13 cellular contexts compared by ENCODE assay signal in the genomic region with DNA sequence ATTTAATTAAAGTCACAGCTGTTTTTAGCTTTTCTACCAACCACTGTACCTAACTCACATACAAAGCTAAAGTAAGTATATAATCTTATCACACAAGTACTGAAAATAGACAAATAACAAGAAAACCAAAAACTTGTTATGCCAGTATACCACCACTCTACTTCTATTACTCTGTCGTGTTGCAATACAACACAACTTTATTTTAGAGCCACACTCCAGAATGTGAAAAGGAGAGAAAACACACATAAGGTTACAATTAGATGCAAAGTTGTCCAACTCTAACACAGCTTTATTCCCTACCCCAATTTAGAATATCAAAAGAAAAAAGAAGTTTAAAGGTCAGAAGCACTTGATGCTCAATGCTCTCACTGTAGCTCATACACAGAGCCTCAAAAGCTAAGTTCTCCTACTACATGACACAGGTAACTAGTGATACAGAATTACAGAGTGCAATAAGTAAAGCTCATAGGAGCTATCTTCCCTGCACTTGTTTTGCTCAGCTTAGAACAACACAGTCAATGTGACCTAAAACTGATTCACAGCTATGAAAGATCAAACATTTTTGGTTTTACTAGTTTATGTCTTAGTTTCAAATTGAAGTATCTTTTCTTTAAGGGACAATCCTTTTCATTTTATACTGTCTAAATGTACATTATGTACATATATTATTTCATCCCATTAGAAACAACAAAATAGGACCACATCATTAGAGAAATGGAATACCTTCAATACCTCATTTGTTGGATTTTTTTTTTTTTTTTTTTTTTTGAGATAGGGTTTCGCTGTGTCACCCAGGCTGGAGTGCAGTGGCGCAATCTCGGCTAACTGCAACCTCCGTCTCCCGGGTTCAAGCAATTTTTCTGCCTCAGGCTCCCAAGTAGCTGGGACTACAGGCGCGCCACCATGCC. TPM values are rescaled to one million over a fixed set of nuclear protein-coding genes. Genes with fewer than 3 reads are reported as not detected.
A peak's percentile ranks its signal among the peaks of the same experiment; 100 is the strongest.
DNase-seq lines count a peak whose midpoint lies in the region; ATAC-seq and TF ChIP-seq lines count a peak whose summit lies in the region.
"Had no signal": no experiment of that assay in that cellular context is flagged by ENCODE, and none has a peak within 500 bp of the region (broad histone marks: within the 10 kb centered on the region; RNA-seq: fewer than 3 reads in every experiment).

No MANE protein-coding gene starts in this region.

- no peak overlapping the region for H4K8ac ChIP-seq in mesendoderm (ENCODE audit: low read depth, low read length)

- H3K27me3 ChIP-seq in GM23338 (ENCODE audit: insufficient read depth) (no peaks in the 10 kb centered on the region), mesendoderm (ENCODE audit: insufficient read depth, low read length, poor library complexity) (no peaks in the 10 kb centered on the region), suprapubic skin (no peaks in the 10 kb centered on the region)
- H3K27me3 ChIP-seq: tibial artery had no signal

- H3K4me2 ChIP-seq in GM23338 = no peak overlapping the region
- no peak overlapping the region for H3K4me2 ChIP-seq in mesendoderm (ENCODE audit: low read length)

- DNase-seq in NCI-H1092 treated with DMSO at 0.1 percent for 48 hours (lab: John Stamatoyannopoulos, UW) (peak; percentile 50), NCI-H1092 (lab: John Stamatoyannopoulos, UW) (no peak), GM23338 (ENCODE audit: low spot score) (no peak), mesendoderm (peak; percentile 2), mucosa of gallbladder (ENCODE audit: low spot score) (no peak), NCI-H2196 treated with DMSO at 0.1 percent for 48 hours (lab: John Stamatoyannopoulos, UW; ENCODE audit: unreplicated experiment) (no peak), suprapubic skin (ENCODE audit: low spot score in 2 of 2) (no peak)
- DNase-seq: 8988T, H9, NCI-H1694 treated with DMSO at 0.1 percent for 48 hours, tibial artery had no signal

- H4K20me1 ChIP-seq in GM23338 (replicated peaks; ENCODE audit: insufficient read depth) = 0 out of 2 replicates have a peak, but pooled peaks cover 6% of the 10 kb centered on the region

- no peaks in the 10 kb centered on the region for H3K79me1 ChIP-seq in mesendoderm (ENCODE audit: low read length)

- no peak overlapping the region for H3K4me3 ChIP-seq in GM23338
- H3K4me3 ChIP-seq in mesendoderm (ENCODE audit: low read length) = no peak overlapping the region
- no peak overlapping the region for H3K4me3 ChIP-seq in suprapubic skin
- H3K4me3 ChIP-seq: tibial artery had no signal

- no peaks in the 10 kb centered on the region for H3K4me1 ChIP-seq in GM23338 (ENCODE audit: insufficient read depth)
- no peaks in the 10 kb centered on the region for H3K4me1 ChIP-seq in mesendoderm (ENCODE audit: control insufficient read depth, low read depth, low read length)
- peaks cover 21% of the 10 kb centered on the region for H3K4me1 ChIP-seq in suprapubic skin

- H3K4me1 Mint-ChIP-seq in GM23338 = no peaks in the 10 kb centered on the region; the same call in 2 of the 3 replicates
- peaks cover 28% of the 10 kb centered on the region for H3K4me1 Mint-ChIP-seq in activated T-helper 17 cell treated with anti-CD3 and anti-CD28 coated beads, Interleukin-2, amount 50 U/mL, for 72 hours

- peak overlapping the region; percentile 35 for H3K27ac Mint-ChIP-seq in GM23338
- peak overlapping the region; percentile 84 for H3K27ac Mint-ChIP-seq in activated T-helper 17 cell treated with anti-CD3 and anti-CD28 coated beads, Interleukin-2, amount 50 U/mL, for 72 hours
- H3K27ac Mint-ChIP-seq: T-helper 2 cell treated with Interferon-gamma antibody and Interleukin-4, amounts not matched to agents 5 μg/mL and 100 μg/mL, for 36 hours had no signal

- H2BK15ac ChIP-seq in mesendoderm (replicated peaks; ENCODE audit: low read depth) = no peak overlapping the region

- H3K9me3 Mint-ChIP-seq in GM23338 = no peaks in the 10 kb centered on the region
- H3K9me3 Mint-ChIP-seq in activated T-helper 17 cell treated with anti-CD3 and anti-CD28 coated beads, Interleukin-2, amount 50 U/mL, for 72 hours = no peaks in the 10 kb centered on the region
- H3K9me3 Mint-ChIP-seq: H9; T-helper 2 cell treated with Interferon-gamma antibody and Interleukin-4, amounts not matched to agents 5 μg/mL and 100 μg/mL, for 36 hours had no signal

- no peak overlapping the region for H3K4ac ChIP-seq in mesendoderm (ENCODE audit: low read depth, low read length)

- H3K27me3 Mint-ChIP-seq in GM23338 (ENCODE audit: insufficient read depth, low read depth, poor library complexity) = no peaks in the 10 kb centered on the region
- no peaks in the 10 kb centered on the region for H3K27me3 Mint-ChIP-seq in activated T-helper 17 cell treated with anti-CD3 and anti-CD28 coated beads, Interleukin-2, amount 50 U/mL, for 72 hours

- H2AK5ac ChIP-seq in mesendoderm (ENCODE audit: low read length) = no peak overlapping the region

- H3K79me2 ChIP-seq in GM23338 (replicated peaks; ENCODE audit: insufficient read depth) (peaks cover 55% of the 10 kb centered on the region), mesendoderm (ENCODE audit: control insufficient read depth, insufficient read depth, low read length) (no peaks in the 10 kb centered on the region)

- no peak overlapping the region for H2AFZ ChIP-seq in GM23338

- TF ChIP-seq CTCF in GM23338 (conservative IDR thresholded peaks at IDR 0.05; ENCODE audit: low read depth in 2 of 2) (no peak), suprapubic skin (IDR thresholded peaks at IDR 0.05) (no peak)

- no peak overlapping the region for H3K56ac ChIP-seq in mesendoderm (ENCODE audit: low read length)

- H3K23ac ChIP-seq in mesendoderm (ENCODE audit: low read length) = no peak overlapping the region

- H2BK5ac ChIP-seq in mesendoderm (ENCODE audit: low read length) = no peak overlapping the region

- TF ChIP-seq EP300 in suprapubic skin (IDR thresholded peaks at IDR 0.05) = no peak

- H3K9me3 ChIP-seq in suprapubic skin = no peaks in the 10 kb centered on the region
- H3K9me3 ChIP-seq: tibial artery had no signal

- no peak overlapping the region for H3K18ac ChIP-seq in mesendoderm (ENCODE audit: low read length)

- no CpG with 5 or more reads among the region's 8 CpGs for WGBS in mesendoderm (ENCODE audit: extremely low coverage, insufficient coverage, low lambda C conversion rate)
- 67% methylated on average over 8 of the region's 8 CpGs for WGBS in suprapubic skin

- no peak overlapping the region for H4K5ac ChIP-seq in mesendoderm (ENCODE audit: low read length)

- no peak overlapping the region for H2BK120ac ChIP-seq in mesendoderm (ENCODE audit: low read depth, low read length)

- no peak for ATAC-seq in GM23338
- ATAC-seq in activated T-helper 17 cell treated with anti-CD3 and anti-CD28 coated beads, Interleukin-2, amount 50 U/mL, for 72 hours (replicated peaks) = peak; percentile 74

- H3K36me3 Mint-ChIP-seq in GM23338 (ENCODE audit: low read depth) = peaks cover 4% of the 10 kb centered on the region; the same call in 1 of the 3 replicates
- peaks cover 22% of the 10 kb centered on the region for H3K36me3 Mint-ChIP-seq in activated T-helper 17 cell treated with anti-CD3 and anti-CD28 coated beads, Interleukin-2, amount 50 U/mL, for 72 hours (ENCODE audit: low read depth)

- H3F3A ChIP-seq in GM23338 (replicated peaks; ENCODE audit: low read depth) = no peaks in the 10 kb centered on the region

- H3K36me3 ChIP-seq in GM23338 (ENCODE audit: insufficient read depth) = no peaks in the 10 kb centered on the region
- H3K36me3 ChIP-seq in mesendoderm (ENCODE audit: control insufficient read depth, insufficient read depth, low read length) = no peaks in the 10 kb centered on the region
- H3K36me3 ChIP-seq in suprapubic skin = peaks cover 4% of the 10 kb centered on the region
- H3K36me3 ChIP-seq: tibial artery had no signal

- H3K27ac ChIP-seq in GM23338 (ENCODE audit: low read depth) (no peak overlapping the region), mesendoderm (ENCODE audit: low read depth, low read length) (no peak overlapping the region), suprapubic skin (no peak overlapping the region)
- H3K27ac ChIP-seq: tibial artery had no signal

- no peak overlapping the region for H3K9ac ChIP-seq in mesendoderm (ENCODE audit: low read length)

- TF ChIP-seq POLR2A in suprapubic skin (IDR thresholded peaks at IDR 0.05) = no peak

- H3K4me3 Mint-ChIP-seq in GM23338 = no peak overlapping the region
- peak overlapping the region; percentile 79 for H3K4me3 Mint-ChIP-seq in activated T-helper 17 cell treated with anti-CD3 and anti-CD28 coated beads, Interleukin-2, amount 50 U/mL, for 72 hours
- H3K4me3 Mint-ChIP-seq: H9; T-helper 2 cell treated with Interferon-gamma antibody and Interleukin-4, amounts not matched to agents 5 μg/mL and 100 μg/mL, for 36 hours had no signal

- no peaks in the 10 kb centered on the region for H3K9me2 ChIP-seq in GM23338 (ENCODE audit: insufficient read depth)

TF ChIP-seq in GM23338, 12 proteins besides CTCF, POLR2A, EP300 and RAD21 (continues in another document):
- no peak for TF ChIP-seq POLR2AphosphoS5 (IDR thresholded peaks at IDR 0.05; ENCODE audit: low read depth)
- TF ChIP-seq, protein P1, sequence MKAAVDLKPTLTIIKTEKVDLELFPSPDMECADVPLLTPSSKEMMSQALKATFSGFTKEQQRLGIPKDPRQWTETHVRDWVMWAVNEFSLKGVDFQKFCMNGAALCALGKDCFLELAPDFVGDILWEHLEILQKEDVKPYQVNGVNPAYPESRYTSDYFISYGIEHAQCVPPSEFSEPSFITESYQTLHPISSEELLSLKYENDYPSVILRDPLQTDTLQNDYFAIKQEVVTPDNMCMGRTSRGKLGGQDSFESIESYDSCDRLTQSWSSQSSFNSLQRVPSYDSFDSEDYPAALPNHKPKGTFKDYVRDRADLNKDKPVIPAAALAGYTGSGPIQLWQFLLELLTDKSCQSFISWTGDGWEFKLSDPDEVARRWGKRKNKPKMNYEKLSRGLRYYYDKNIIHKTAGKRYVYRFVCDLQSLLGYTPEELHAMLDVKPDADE (IDR thresholded peaks at IDR 0.05) = no peak
- TF ChIP-seq ZNF114 (CRISPR knock-in tag; IDR thresholded peaks at IDR 0.05) = no peak
- no peak for TF ChIP-seq ZNF331 (CRISPR knock-in tag; IDR thresholded peaks at IDR 0.05; ENCODE audit: low read depth)
- TF ChIP-seq NANOG (IDR thresholded peaks at IDR 0.05; ENCODE audit: borderline replicate concordance) = no peak
- no peak for TF ChIP-seq EZH2 (IDR thresholded peaks at IDR 0.05; ENCODE audit: low read depth, unreplicated experiment)
- TF ChIP-seq CREB1 (CRISPR knock-in tag; IDR thresholded peaks at IDR 0.05; ENCODE audit: low read depth) = no peak

RNA-seq across cellular contexts. Expression of a gene that starts 29.2 kb away (rescaled TPM):
- total RNA-seq in GM23338 (2014; rRNA removed; shearing (Covaris generic)) = 25.5 and 33.6 TPM in 2 replicates
- polyA plus RNA-seq in GM23338 (2016; fragmentation: Nextera tagmentation; extraction: Ambion mirVana) = 10.9 and 12.5 TPM in 2 replicates
- 10 to 100 TPM; 33.7 to 40.8 TPM for total RNA-seq in activated T-helper 17 cell treated with anti-CD3 and anti-CD28 coated beads, Interleukin-2, amount 50 U/mL, for 72 hours
- polyA plus RNA-seq in mesendoderm (2013, experiment 1 of 2) = 16.8 TPM
- 18.5 TPM for polyA plus RNA-seq in mesendoderm (2013, experiment 2 of 2)
- 19.0 TPM for total RNA-seq in mucosa of gallbladder
- total RNA-seq in suprapubic skin = 10 to 100 TPM; 15.4 to 20.3 (median 17.2) TPM

Comparison
In these comparisons a context has a peak if more than half of its experiments do, and no peak if none do; other contexts are left out.
1. DNase-seq: peak in NCI-H1092 treated with DMSO at 0.1 percent for 48 hours (single experiment) and mesendoderm (single experiment); none in NCI-H1092 (single experiment), GM23338 (single experiment), mucosa of gallbladder (single experiment), NCI-H2196 treated with DMSO at 0.1 percent for 48 hours (single experiment) and suprapubic skin (0 of 2).